In genomic region chr14:72888202-72888601, GRCh38 we compare ENCODE assay signal across 1 cellular context.
TF ChIP-seq lines count a peak whose summit lies in the region.

No MANE protein-coding gene starts in this region.

TF ChIP-seq in GM12878, 131 proteins besides CTCF, POLR2A, EP300 and RAD21:
- TF ChIP-seq ATF3 (IDR thresholded peaks at IDR 0.05; ENCODE audit: borderline replicate concordance, extremely low read depth, low read depth, low read length) (no peak), RCOR1 (conservative IDR thresholded peaks at IDR 0.05; ENCODE audit: low read depth, low read length) (no peak)
- TF ChIP-seq, protein P1, sequence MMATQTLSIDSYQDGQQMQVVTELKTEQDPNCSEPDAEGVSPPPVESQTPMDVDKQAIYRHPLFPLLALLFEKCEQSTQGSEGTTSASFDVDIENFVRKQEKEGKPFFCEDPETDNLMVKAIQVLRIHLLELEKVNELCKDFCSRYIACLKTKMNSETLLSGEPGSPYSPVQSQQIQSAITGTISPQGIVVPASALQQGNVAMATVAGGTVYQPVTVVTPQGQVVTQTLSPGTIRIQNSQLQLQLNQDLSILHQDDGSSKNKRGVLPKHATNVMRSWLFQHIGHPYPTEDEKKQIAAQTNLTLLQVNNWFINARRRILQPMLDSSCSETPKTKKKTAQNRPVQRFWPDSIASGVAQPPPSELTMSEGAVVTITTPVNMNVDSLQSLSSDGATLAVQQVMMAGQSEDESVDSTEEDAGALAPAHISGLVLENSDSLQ (IDR thresholded peaks at IDR 0.05): peak; percentile 16; the same call in 1 of the 2 replicates
